1 cellular context compared by ENCODE assay signal in the genomic region with DNA sequence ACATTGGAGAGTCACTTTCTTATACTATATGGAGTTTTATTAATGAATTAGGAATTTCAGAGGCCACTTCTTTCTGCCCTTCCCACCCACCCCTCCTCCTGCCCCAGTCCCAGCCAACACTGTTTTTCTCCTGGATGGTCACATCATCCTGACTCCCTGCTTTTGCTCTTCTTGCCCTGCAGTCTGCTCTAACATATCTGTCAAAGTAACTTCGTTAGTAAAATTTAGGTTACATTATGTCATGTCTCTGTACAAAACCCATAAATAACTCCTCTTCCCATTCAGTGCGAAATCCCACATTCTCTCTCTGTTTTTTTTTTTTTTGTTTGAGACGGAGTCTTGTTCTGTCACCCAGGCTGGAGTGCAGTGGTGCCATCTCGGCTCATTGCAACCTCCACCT.
TF ChIP-seq lines count a peak whose summit lies in the region.

No MANE protein-coding gene starts in this region.

TF ChIP-seq in IMR-90, 13 proteins besides CTCF, POLR2A, EP300 and RAD21:
- TF ChIP-seq RCOR1 (IDR thresholded peaks at IDR 0.05; ENCODE audit: insufficient replicate concordance, low read length): no peak
- no peak for TF ChIP-seq BHLHE40 (IDR thresholded peaks at IDR 0.05; ENCODE audit: low read depth, low read length)
- no peak for TF ChIP-seq MAZ (IDR thresholded peaks at IDR 0.05; ENCODE audit: borderline replicate concordance, low read depth, low read length)
- TF ChIP-seq CHD1 (IDR thresholded peaks at IDR 0.05; ENCODE audit: low read depth, low read length): no peak
- TF ChIP-seq, protein P1, sequence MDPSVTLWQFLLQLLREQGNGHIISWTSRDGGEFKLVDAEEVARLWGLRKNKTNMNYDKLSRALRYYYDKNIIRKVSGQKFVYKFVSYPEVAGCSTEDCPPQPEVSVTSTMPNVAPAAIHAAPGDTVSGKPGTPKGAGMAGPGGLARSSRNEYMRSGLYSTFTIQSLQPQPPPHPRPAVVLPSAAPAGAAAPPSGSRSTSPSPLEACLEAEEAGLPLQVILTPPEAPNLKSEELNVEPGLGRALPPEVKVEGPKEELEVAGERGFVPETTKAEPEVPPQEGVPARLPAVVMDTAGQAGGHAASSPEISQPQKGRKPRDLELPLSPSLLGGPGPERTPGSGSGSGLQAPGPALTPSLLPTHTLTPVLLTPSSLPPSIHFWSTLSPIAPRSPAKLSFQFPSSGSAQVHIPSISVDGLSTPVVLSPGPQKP (IDR thresholded peaks at IDR 0.05; ENCODE audit: borderline replicate concordance, low read depth, low read length): no peak
- TF ChIP-seq MXI1 (IDR thresholded peaks at IDR 0.05; ENCODE audit: borderline replicate concordance, low read depth, low read length): no peak
- TF ChIP-seq MAFK (IDR thresholded peaks at IDR 0.05; ENCODE audit: low read depth, low read length): no peak
- TF ChIP-seq CEBPB (IDR thresholded peaks at IDR 0.05; ENCODE audit: low read depth, low read length): no peak
- TF ChIP-seq FOS (IDR thresholded peaks at IDR 0.05; ENCODE audit: low read depth, low read length): no peak
- no peak for TF ChIP-seq NFE2L2 (IDR thresholded peaks at IDR 0.05; ENCODE audit: low read depth, low read length)
- TF ChIP-seq SMC3 (IDR thresholded peaks at IDR 0.05; ENCODE audit: low read depth, low read length): no peak
- TF ChIP-seq RFX5 (IDR thresholded peaks at IDR 0.05; ENCODE audit: low read depth, low read length): no peak
- TF ChIP-seq, protein P2, sequence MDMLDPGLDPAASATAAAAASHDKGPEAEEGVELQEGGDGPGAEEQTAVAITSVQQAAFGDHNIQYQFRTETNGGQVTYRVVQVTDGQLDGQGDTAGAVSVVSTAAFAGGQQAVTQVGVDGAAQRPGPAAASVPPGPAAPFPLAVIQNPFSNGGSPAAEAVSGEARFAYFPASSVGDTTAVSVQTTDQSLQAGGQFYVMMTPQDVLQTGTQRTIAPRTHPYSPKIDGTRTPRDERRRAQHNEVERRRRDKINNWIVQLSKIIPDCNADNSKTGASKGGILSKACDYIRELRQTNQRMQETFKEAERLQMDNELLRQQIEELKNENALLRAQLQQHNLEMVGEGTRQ (IDR thresholded peaks at IDR 0.05; ENCODE audit: low read depth, low read length): no peak
